Comparison of ENCODE assay signal across 17 cellular contexts in genomic region chr1:25061596-25061995, GRCh38.
DNase-seq lines count a peak whose midpoint lies in the region; ATAC-seq and TF ChIP-seq lines count a peak whose summit lies in the region.
"Had no signal": no experiment of that assay in that cellular context is flagged by ENCODE, and none has a peak within 500 bp of the region (broad histone marks: within the 10 kb centered on the region; RNA-seq: fewer than 3 reads in every experiment).

No MANE protein-coding gene starts in this region.

- H3K27me3 ChIP-seq in neural progenitor cell, result no peaks in the 10 kb centered on the region
- H3K27me3 ChIP-seq in stomach, result peaks cover 0 to 13% (median 3%) of the 10 kb centered on the region in 3 donors
- H3K27me3 ChIP-seq: BE2C had no signal

- no peaks in the 10 kb centered on the region for H4K20me1 ChIP-seq in neural progenitor cell (ENCODE audit: low read depth)

- H3F3A ChIP-seq in neural progenitor cell (ENCODE audit: low read depth), result no peaks in the 10 kb centered on the region

- ATAC-seq in activated CD4-positive, CD25-positive, alpha-beta regulatory T cell treated with anti-CD3 and anti-CD28 coated beads, Interleukin-2, amount 50 U/mL, for 24 hours, result no peak
- ATAC-seq in central memory CD8-positive, alpha-beta T cell (replicated peaks; ENCODE audit: extremely low read depth, poor library complexity, severe bottlenecking), result no peak
- no peak for ATAC-seq in GM19351 (IDR thresholded peaks at IDR 0.05; ENCODE audit: unreplicated experiment)

- peaks cover 14% of the 10 kb centered on the region for H3K36me3 Mint-ChIP-seq in central memory CD8-positive, alpha-beta T cell (ENCODE audit: insufficient read depth)
- no peaks in the 10 kb centered on the region for H3K36me3 Mint-ChIP-seq in neural progenitor cell

- H2AFZ ChIP-seq in neural progenitor cell (replicated peaks), result no peak overlapping the region

- no peak overlapping the region for H3K27ac ChIP-seq in neural progenitor cell
- H3K27ac ChIP-seq in stomach, result no peak overlapping the region
- H3K27ac ChIP-seq: 22Rv1 had no signal

- peaks cover 18% of the 10 kb centered on the region for H3K4me1 ChIP-seq in neural progenitor cell
- peaks cover 0 to 13% (median 6%) of the 10 kb centered on the region in 4 donors for H3K4me1 ChIP-seq in stomach

- H3K9ac ChIP-seq in neural progenitor cell, result no peak overlapping the region

- no peaks in the 10 kb centered on the region for H3K79me2 ChIP-seq in neural progenitor cell (ENCODE audit: low read depth)

- H3K4me2 ChIP-seq in neural progenitor cell, result no peak overlapping the region

- TF ChIP-seq EP300 in stomach (IDR thresholded peaks at IDR 0.05), result no peak

- intact Hi-C loops in stomach (cut with DNase I; ENCODE audit: low total_unique reads), result no loop called here

- no peak for TF ChIP-seq CTCF in neural progenitor cell (IDR thresholded peaks at IDR 0.05)
- no peak for TF ChIP-seq CTCF in stomach (IDR thresholded peaks at IDR 0.05)

- DNase-seq in activated CD4-positive, CD25-positive, alpha-beta regulatory T cell treated with anti-CD3 and anti-CD28 coated beads, Interleukin-2, amount 50 U/mL, for 72 hours, result peak; percentile 26
- DNase-seq in central memory CD8-positive, alpha-beta T cell (ENCODE audit: low spot score in 2 of 2), result no peak
- DNase-seq in neural progenitor cell (ENCODE audit: low spot score) (no peak), stomach (no peak), SW480 (ENCODE audit: low spot score) (no peak)
- DNase-seq: BE2C, Kasumi-1, NCI-H1105, NCI-H1436 treated with DMSO at 0.1 percent for 48 hours, NCI-H187 treated with DMSO at 0.1 percent for 48 hours, NCI-H2171 treated with DMSO at 0.1 percent for 48 hours, NCI-H345, NCI-H510A treated with DMSO at 0.1 percent for 48 hours, NCI-H774 had no signal

- H3K36me3 ChIP-seq in neural progenitor cell (no peaks in the 10 kb centered on the region), stomach (no peaks in the 10 kb centered on the region)
- H3K36me3 ChIP-seq: BE2C had no signal

- no peak for TF ChIP-seq POLR2A in stomach (IDR thresholded peaks at IDR 0.05)

- H3K27me3 Mint-ChIP-seq in central memory CD8-positive, alpha-beta T cell, result no peaks in the 10 kb centered on the region
- peaks cover 6% of the 10 kb centered on the region for H3K27me3 Mint-ChIP-seq in neural progenitor cell (ENCODE audit: insufficient read depth, low read depth)

- H3K9me3 Mint-ChIP-seq in central memory CD8-positive, alpha-beta T cell, result no peaks in the 10 kb centered on the region
- H3K9me3 Mint-ChIP-seq in neural progenitor cell, result no peaks in the 10 kb centered on the region

- peaks cover 75% of the 10 kb centered on the region for H3K4me1 Mint-ChIP-seq in central memory CD8-positive, alpha-beta T cell
- H3K4me1 Mint-ChIP-seq in neural progenitor cell, result peaks cover 12% of the 10 kb centered on the region

- peak overlapping the region; percentile 17 for H3K27ac Mint-ChIP-seq in central memory CD8-positive, alpha-beta T cell (ENCODE audit: low read depth)
- H3K27ac Mint-ChIP-seq in neural progenitor cell, result peak overlapping the region; percentile 21

- WGBS in stomach, 5 donors, result 66 to 88% (median 82%) methylated on average over 8 of the region's 8 CpGs

- H3K9me3 ChIP-seq in neural progenitor cell (ENCODE audit: low read depth), result no peaks in the 10 kb centered on the region
- no peaks in the 10 kb centered on the region for H3K9me3 ChIP-seq in stomach
- H3K9me3 ChIP-seq: BE2C had no signal

- peak overlapping the region; percentile 25 for H3K4me3 Mint-ChIP-seq in central memory CD8-positive, alpha-beta T cell
- no peak overlapping the region for H3K4me3 Mint-ChIP-seq in neural progenitor cell

- H3K4me3 ChIP-seq in neural progenitor cell (no peak overlapping the region), stomach (no peak overlapping the region)
